In genomic region chr15:82298520-82298919, GRCh38 we compare ENCODE assay signal across 10 cellular contexts. TPM values are rescaled to one million over a fixed set of nuclear protein-coding genes. Genes with fewer than 3 reads are reported as not detected.
A peak's percentile ranks its signal among the peaks of the same experiment; 100 is the strongest.
DNase-seq lines count a peak whose midpoint lies in the region; ATAC-seq, FAIRE-seq and TF ChIP-seq lines count a peak whose summit lies in the region.
"Had no signal": no experiment of that assay in that cellular context is flagged by ENCODE, and none has a peak within 500 bp of the region (broad histone marks: within the 10 kb centered on the region; RNA-seq: fewer than 3 reads in every experiment).

No MANE protein-coding gene starts in this region.

- ATAC-seq in Right ventricle myocardium superior (ENCODE audit: poor library complexity) = peak; percentile 24

- no peaks in the 10 kb centered on the region for H3K9me2 ChIP-seq in OCI-LY7 (ENCODE audit: insufficient read depth, low read length)

- FAIRE-seq in small intestine (lab: Jason Lieb, UNC) = no peak

- H3K9me3 ChIP-seq in left ventricle myocardium inferior (replicated peaks) (no peaks in the 10 kb centered on the region), small intestine (ENCODE audit: control insufficient read depth, low read depth) (no peaks in the 10 kb centered on the region), OCI-LY7 (ENCODE audit: low read length) (no peaks in the 10 kb centered on the region), esophagus squamous epithelium (no peaks in the 10 kb centered on the region)
- H3K9me3 ChIP-seq: thyroid gland had no signal

- no peaks in the 10 kb centered on the region for H3K79me2 ChIP-seq in OCI-LY7 (ENCODE audit: insufficient read depth, low read depth, low read length)

- no peak overlapping the region for H3K27ac ChIP-seq in left ventricle myocardium inferior (replicated peaks)
- H3K27ac ChIP-seq in small intestine (ENCODE audit: low read depth in 1 of 2, low read length in 1 of 2) = no peak overlapping the region
- no peak overlapping the region for H3K27ac ChIP-seq in OCI-LY7 (ENCODE audit: low read depth, low read length, poor library complexity, severe bottlenecking)
- no peak overlapping the region for H3K27ac ChIP-seq in esophagus squamous epithelium
- H3K27ac ChIP-seq: thyroid gland had no signal

- no peak for TF ChIP-seq CTCF in left ventricle myocardium inferior (IDR thresholded peaks at IDR 0.05; ENCODE audit: borderline replicate concordance)
- no peak for TF ChIP-seq CTCF in OCI-LY7 (conservative IDR thresholded peaks at IDR 0.05; ENCODE audit: low read length)
- no peak for TF ChIP-seq CTCF in esophagus squamous epithelium (IDR thresholded peaks at IDR 0.05)

- H3K36me3 ChIP-seq in left ventricle myocardium inferior = no peaks in the 10 kb centered on the region
- H3K36me3 ChIP-seq in small intestine (ENCODE audit: control insufficient read depth in 2 of 2, insufficient read depth in 2 of 2, low read length in 2 of 2) = no peaks in the 10 kb centered on the region
- no peaks in the 10 kb centered on the region for H3K36me3 ChIP-seq in OCI-LY7 (ENCODE audit: insufficient read depth, low read length)
- H3K36me3 ChIP-seq in esophagus squamous epithelium = no peaks in the 10 kb centered on the region
- H3K36me3 ChIP-seq: thyroid gland had no signal

- no peak for TF ChIP-seq POLR2A in esophagus squamous epithelium (IDR thresholded peaks at IDR 0.05)

- H3K27me3 ChIP-seq in left ventricle myocardium inferior (ENCODE audit: low read depth) = peaks cover 14% of the 10 kb centered on the region
- H3K27me3 ChIP-seq in small intestine (ENCODE audit: control insufficient read depth in 2 of 2, insufficient read depth in 2 of 2, low read length in 2 of 2) = no peaks in the 10 kb centered on the region
- H3K27me3 ChIP-seq in esophagus squamous epithelium = peaks cover 0 to 7% (median 0%) of the 10 kb centered on the region in 4 donors
- H3K27me3 ChIP-seq: thyroid gland had no signal

- CTCF ChIA-PET in OCI-LY7 (lab: Charles Lee; ENCODE audit: unreplicated experiment) = no interaction called here

- H3K4me1 ChIP-seq in left ventricle myocardium inferior (no peaks in the 10 kb centered on the region), small intestine (ENCODE audit: control insufficient read depth in 2 of 2, insufficient read depth in 1 of 2, low read depth in 1 of 2, low read length in 1 of 2) (no peaks in the 10 kb centered on the region), OCI-LY7 (ENCODE audit: insufficient read depth, low read length, poor library complexity, severe bottlenecking) (no peaks in the 10 kb centered on the region), esophagus squamous epithelium (peaks cover 0 to 5% (median 0%) of the 10 kb centered on the region in 3 donors)
- H3K4me1 ChIP-seq: thyroid gland had no signal

- POLR2A ChIA-PET in OCI-LY7 (lab: Charles Lee) = no interaction called here

- H3K4me3 ChIP-seq in left ventricle myocardium inferior (no peak overlapping the region), small intestine (ENCODE audit: low read depth in 1 of 2, low read length in 2 of 2) (no peak overlapping the region), OCI-LY7 (ENCODE audit: low read depth, low read length, poor library complexity, severe bottlenecking) (no peak overlapping the region), esophagus squamous epithelium (no peak overlapping the region)
- H3K4me3 ChIP-seq: thyroid gland had no signal

- no peaks in the 10 kb centered on the region for H4K20me1 ChIP-seq in OCI-LY7 (ENCODE audit: insufficient read depth, low read length)

- no TSS peak for BruUV-seq in OCI-LY7 (replicated peaks; lab: Mats Ljungman, UMichigan)

- no peak overlapping the region for H2AFZ ChIP-seq in OCI-LY7 (ENCODE audit: low read length)

- H3K4me2 ChIP-seq in OCI-LY7 (ENCODE audit: low read length) = no peak overlapping the region

- no peak for DNase-seq in Right ventricle myocardium superior
- no peak for DNase-seq in left ventricle myocardium inferior
- DNase-seq in activated naive CD8-positive, alpha-beta T cell treated with anti-CD3 and anti-CD28 coated beads, Interleukin-2, amount 50 U/mL, for 16 hours (ENCODE audit: low read depth, low spot score) = peak; percentile 14
- DNase-seq in small intestine = peak; percentile 22
- no peak for DNase-seq in glomerular visceral epithelial cell (ENCODE audit: extremely low spot score)
- no peak for DNase-seq in OCI-LY7 (ENCODE audit: low spot score)
- no peak for DNase-seq in HT-29 (ENCODE audit: low spot score)
- no peak for DNase-seq in esophagus squamous epithelium (lab: John Stamatoyannopoulos, UW)
- DNase-seq: 8988T, thyroid gland had no signal

- WGBS in small intestine, 3 donors = 24 to 59% (median 35%) methylated on average over 42 to 44 of the region's 44 CpGs
- WGBS in esophagus squamous epithelium, 2 donors = 36% methylated on average over 11 of the region's 44 CpGs; no CpG with 5 or more reads in 1 of the 2 donors

- intact Hi-C loops in Right ventricle myocardium superior (cut with DNase I) = no loop called here
- intact Hi-C loops in left ventricle myocardium inferior (cut with micrococcal nuclease) = no loop called here
- intact Hi-C loops in OCI-LY7 (cut with micrococcal nuclease; ENCODE audit: unreplicated experiment) = no loop called here
- intact Hi-C loops in esophagus squamous epithelium (cut with DNase I) = no loop called here

RNA-seq across cellular contexts. Expression of gene SAXO2, which starts 35.9 kb away (rescaled TPM):
- 3.0 TPM for total RNA-seq in Right ventricle myocardium superior
- total RNA-seq in left ventricle myocardium inferior = 2.6 TPM
- polyA plus RNA-seq in small intestine = 1 to 10 TPM in 1 of 3 donors, under 1 TPM in 1, not detected in 1; 0.37 to 5.1 TPM
- 1.9 and 2.3 TPM in 2 replicates for total RNA-seq in OCI-LY7 (2014; rRNA removed; shearing (Covaris generic))
- total RNA-seq in OCI-LY7 (2022) = 6.5 and 6.6 TPM in 2 replicates
- 1.2 and 1.9 TPM in 2 replicates for total RNA-seq in HT-29 (2014; rRNA removed; shearing (Covaris generic))
- 1 to 10 TPM in 1 of 4 donors, not detected in 3; 1.5 TPM for total RNA-seq in esophagus squamous epithelium

RNA-seq across cellular contexts. Expression of gene EFL1, which starts 36.0 kb away (rescaled TPM):
- total RNA-seq in Right ventricle myocardium superior = 14.9 TPM
- 12.9 TPM for total RNA-seq in left ventricle myocardium inferior
- polyA plus RNA-seq in small intestine = 10 to 100 TPM; 11.6 to 14.9 (median 11.9) TPM
- total RNA-seq in OCI-LY7 (2014; rRNA removed; shearing (Covaris generic)) = 25.7 and 34.5 TPM in 2 replicates
- total RNA-seq in OCI-LY7 (2022) = 25.1 and 27.4 TPM in 2 replicates
- total RNA-seq in HT-29 (2014; rRNA removed; shearing (Covaris generic)) = 15.1 and 15.5 TPM in 2 replicates
- 10 to 100 TPM; 15.8 to 19.5 (median 16.4) TPM for total RNA-seq in esophagus squamous epithelium

RNA-seq across cellular contexts. Expression of gene GOLGA6L10, which starts 50.8 kb away (rescaled TPM):
- total RNA-seq in Right ventricle myocardium superior = 0.11 TPM
- total RNA-seq in left ventricle myocardium inferior = 0.33 TPM
- 1 to 10 TPM in 1 of 3 donors, under 1 TPM in 2; 0.67 to 1.9 (median 0.85) TPM for polyA plus RNA-seq in small intestine
- total RNA-seq in OCI-LY7 (2014; rRNA removed; shearing (Covaris generic)) = not detected in 2 replicates
- 0.39 and 0.49 TPM in 2 replicates for total RNA-seq in OCI-LY7 (2022)
- 0.16 TPM in 1 of 2 replicates, not detected in the other for total RNA-seq in HT-29 (2014; rRNA removed; shearing (Covaris generic))
- total RNA-seq in esophagus squamous epithelium = 10 to 100 TPM in 1 of 4 donors, 1 to 10 TPM in 3; 1.3 to 10.9 (median 5.0) TPM

Comparison
In these comparisons a context has a peak if more than half of its experiments do, and no peak if none do; other contexts are left out.
1. DNase-seq: peak in activated naive CD8-positive, alpha-beta T cell treated with anti-CD3 and anti-CD28 coated beads, Interleukin-2, amount 50 U/mL, for 16 hours (single experiment) and small intestine (single experiment); none in Right ventricle myocardium superior (single experiment), left ventricle myocardium inferior (single experiment), glomerular visceral epithelial cell (single experiment), OCI-LY7 (single experiment), HT-29 (single experiment) and esophagus squamous epithelium (single experiment).